ENCODE assay signal across 8 cellular contexts in genomic region chr11:10295056-10295901, GRCh38. TPM values are rescaled to one million over a fixed set of nuclear protein-coding genes. Genes with fewer than 3 reads are reported as not detected.
DNase-seq lines count a peak whose midpoint lies in the region; TF ChIP-seq lines count a peak whose summit lies in the region.

No MANE protein-coding gene starts in this region.

- TF ChIP-seq EP300 in stomach (IDR thresholded peaks at IDR 0.05) = no peak

- H3K4me1 ChIP-seq in iPS-20b (ENCODE audit: insufficient read depth, low read length) = peaks cover 11% of the 10 kb centered on the region; the same call in 1 of the 2 replicates
- peaks cover 26 to 46% (median 35%) of the 10 kb centered on the region in 4 donors for H3K4me1 ChIP-seq in stomach

- DNase-seq in T-helper 1 cell = no peak
- no peak for DNase-seq in activated CD4-positive, alpha-beta memory T cell treated with anti-CD3 and anti-CD28 coated beads, Interleukin-2, amount 10 ng/mL, durations not matched to agents 7 days and 5 days
- DNase-seq in stomach = no peak
- DNase-seq in islet precursor cell = no peak
- DNase-seq in stimulated activated naive CD4-positive, alpha-beta T cell treated with Interleukin-2 at 50 U/mL for 16 hours (lab: John Stamatoyannopoulos, UW) = no peak
- no peak for DNase-seq in T-helper 9 cell

- H3K36me3 ChIP-seq in iPS-20b (ENCODE audit: insufficient read depth, low read depth, low read length) (no peaks in the 10 kb centered on the region), stomach (no peaks in the 10 kb centered on the region)

- peak overlapping the region; percentile 41 for H3K27ac Mint-ChIP-seq in T-helper 1 cell treated with Interleukin-12 subunit alpha and Interleukin-12 subunit beta and Interleukin-4 antibody, amounts not matched to agents 30 μg/mL and 1 μg/mL, for 36 hours
- no peak overlapping the region for H3K27ac Mint-ChIP-seq in activated CD4-positive, alpha-beta memory T cell treated with anti-CD3 and anti-CD28 coated beads, Interleukin-2, amount 10 ng/mL, durations not matched to agents 7 days and 5 days

- H3K9me3 ChIP-seq in iPS-20b (ENCODE audit: insufficient read depth, low read depth, low read length) (no peaks in the 10 kb centered on the region), stomach (no peaks in the 10 kb centered on the region)

- no peak for TF ChIP-seq POLR2A in stomach (IDR thresholded peaks at IDR 0.05)

- peaks cover 38% of the 10 kb centered on the region for H3K4me1 Mint-ChIP-seq in T-helper 1 cell treated with Interleukin-12 subunit alpha and Interleukin-12 subunit beta and Interleukin-4 antibody, amounts not matched to agents 30 μg/mL and 1 μg/mL, for 36 hours (ENCODE audit: low read depth)
- H3K4me1 Mint-ChIP-seq in activated CD4-positive, alpha-beta memory T cell treated with anti-CD3 and anti-CD28 coated beads, Interleukin-2, amount 10 ng/mL, durations not matched to agents 7 days and 5 days = peaks cover 37% of the 10 kb centered on the region

- CTCF ChIA-PET in activated CD4-positive, alpha-beta memory T cell treated with anti-CD3 and anti-CD28 coated beads, Interleukin-2, amount 10 ng/mL, durations not matched to agents 7 days and 5 days (lab: Charles Lee) = interaction anchor here (1.1 to 4.3 kb wide), 2 partner anchors 9 to 13 kb away, joined by 3 to 22 read pairs; no protein-coding TSS in a partner anchor

- peaks cover 69% of the 10 kb centered on the region for H3K27me3 Mint-ChIP-seq in T-helper 1 cell treated with Interleukin-12 subunit alpha and Interleukin-12 subunit beta and Interleukin-4 antibody, amounts not matched to agents 30 μg/mL and 1 μg/mL, for 36 hours (ENCODE audit: low read depth)
- H3K27me3 Mint-ChIP-seq in activated CD4-positive, alpha-beta memory T cell treated with anti-CD3 and anti-CD28 coated beads, Interleukin-2, amount 10 ng/mL, durations not matched to agents 7 days and 5 days = peaks cover 64% of the 10 kb centered on the region

- no peak for TF ChIP-seq CTCF in stomach (IDR thresholded peaks at IDR 0.05)

- WGBS in stomach, 5 donors = 42 to 53% (median 48%) methylated on average over 10 of the region's 10 CpGs

- peaks cover 3% of the 10 kb centered on the region for H3K36me3 Mint-ChIP-seq in T-helper 1 cell treated with Interleukin-12 subunit alpha and Interleukin-12 subunit beta and Interleukin-4 antibody, amounts not matched to agents 30 μg/mL and 1 μg/mL, for 36 hours (ENCODE audit: low read depth)
- no peaks in the 10 kb centered on the region for H3K36me3 Mint-ChIP-seq in activated CD4-positive, alpha-beta memory T cell treated with anti-CD3 and anti-CD28 coated beads, Interleukin-2, amount 10 ng/mL, durations not matched to agents 7 days and 5 days (ENCODE audit: low read depth)

- H3K27me3 ChIP-seq in iPS-20b (ENCODE audit: insufficient read depth, low read length) (peaks cover 7% of the 10 kb centered on the region; the same call in 1 of the 2 replicates), stomach (no peaks in the 10 kb centered on the region)

- no peaks in the 10 kb centered on the region for H3K9me3 Mint-ChIP-seq in T-helper 1 cell treated with Interleukin-12 subunit alpha and Interleukin-12 subunit beta and Interleukin-4 antibody, amounts not matched to agents 30 μg/mL and 1 μg/mL, for 36 hours
- H3K9me3 Mint-ChIP-seq in activated CD4-positive, alpha-beta memory T cell treated with anti-CD3 and anti-CD28 coated beads, Interleukin-2, amount 10 ng/mL, durations not matched to agents 7 days and 5 days = no peaks in the 10 kb centered on the region

- H3K4me3 ChIP-seq in iPS-20b (ENCODE audit: low read length) (peak overlapping the region; percentile 81), stomach (peak overlapping the region; percentile 81 to 98 (median 96))

- POLR2A ChIA-PET in activated CD4-positive, alpha-beta memory T cell treated with anti-CD3 and anti-CD28 coated beads, Interleukin-2, amount 10 ng/mL, durations not matched to agents 7 days and 5 days (lab: Charles Lee) = interaction anchor here (0.7 to 2.9 kb wide), 2 partner anchors 9 to 13 kb away, joined by 3 to 9 read pairs; partner anchors contain the start of gene ADM

- H3K9ac ChIP-seq in iPS-20b (ENCODE audit: low read depth, low read length) = peak overlapping the region; percentile 96; the same call in 1 of the 2 replicates

- peak overlapping the region; percentile 97 for H3K27ac ChIP-seq in iPS-20b (ENCODE audit: low read length)
- peak overlapping the region in 4 of 5 donors; percentile 95 to 100 (median 98) for H3K27ac ChIP-seq in stomach

- intact Hi-C loops in stomach (cut with DNase I; ENCODE audit: low total_unique reads) = no loop called here

- peak overlapping the region; percentile 79 for H3K4me3 Mint-ChIP-seq in T-helper 1 cell treated with Interleukin-12 subunit alpha and Interleukin-12 subunit beta and Interleukin-4 antibody, amounts not matched to agents 30 μg/mL and 1 μg/mL, for 36 hours
- H3K4me3 Mint-ChIP-seq in activated CD4-positive, alpha-beta memory T cell treated with anti-CD3 and anti-CD28 coated beads, Interleukin-2, amount 10 ng/mL, durations not matched to agents 7 days and 5 days = peak overlapping the region; percentile 62

RNA-seq across cellular contexts. Expression of gene SBF2, which starts 1.3 kb away (rescaled TPM):
- total RNA-seq in activated CD4-positive, alpha-beta memory T cell treated with anti-CD3 and anti-CD28 coated beads, Interleukin-2, amount 10 ng/mL, durations not matched to agents 7 days and 5 days = 1 to 10 TPM; 6.4 to 9.0 TPM
- 100 to 1,000 TPM in 2 of 5 donors, 10 to 100 TPM in 3; 24.0 to 260 (median 64.8) TPM for total RNA-seq in stomach
- 10 to 100 TPM in 2 of 3 donors, 1 to 10 TPM in 1; 8.6 to 13.3 (median 12.5) TPM for polyA plus RNA-seq in stomach

RNA-seq across cellular contexts. Expression of gene ADM, which starts 9.6 kb away (rescaled TPM):
- 10 to 100 TPM; 12.8 to 14.8 TPM for total RNA-seq in activated CD4-positive, alpha-beta memory T cell treated with anti-CD3 and anti-CD28 coated beads, Interleukin-2, amount 10 ng/mL, durations not matched to agents 7 days and 5 days
- total RNA-seq in stomach = 100 to 1,000 TPM in 1 of 5 donors, 10 to 100 TPM in 4; 33.9 to 144 (median 57.4) TPM
- polyA plus RNA-seq in stomach = 10 to 100 TPM; 14.3 to 21.5 (median 19.7) TPM
